Comparison of ENCODE assay signal across 8 cellular contexts in genomic region chr15:26260517-26261133, GRCh38.
DNase-seq lines count a peak whose midpoint lies in the region; ATAC-seq lines count a peak whose summit lies in the region.

No MANE protein-coding gene starts in this region.

- DNase-seq in activated CD4-positive, alpha-beta T cell treated with anti-CD3 and anti-CD28 coated beads for 24 hours (ENCODE audit: low read depth in 2 of 2): peak; percentile 7 to 10
- no peak for DNase-seq in activated CD4-positive, alpha-beta T cell treated with anti-CD3 and anti-CD28 coated beads for 1 hour
- DNase-seq in NCI-H526 (lab: John Stamatoyannopoulos, UW): peak; percentile 23 to 60
- peak; percentile 19 for DNase-seq in activated naive CD8-positive, alpha-beta T cell treated with anti-CD3 and anti-CD28 coated beads for 36 hours
- DNase-seq in iris pigment epithelial cell (ENCODE audit: low read depth): peak; percentile 11
- peak; percentile 2 for DNase-seq in stromal cell of bone marrow (ENCODE audit: low read depth)
- DNase-seq in 8988T: no peak

- H3K27me3 Mint-ChIP-seq in activated naive CD8-positive, alpha-beta T cell treated with anti-CD3 and anti-CD28 coated beads for 36 hours: peaks cover 12% of the 10 kb centered on the region

- H3K36me3 Mint-ChIP-seq in activated naive CD8-positive, alpha-beta T cell treated with anti-CD3 and anti-CD28 coated beads for 36 hours: no peaks in the 10 kb centered on the region

- no peaks in the 10 kb centered on the region for H3K9me3 Mint-ChIP-seq in activated naive CD8-positive, alpha-beta T cell treated with anti-CD3 and anti-CD28 coated beads for 36 hours

- H3K27ac Mint-ChIP-seq in activated naive CD8-positive, alpha-beta T cell treated with anti-CD3 and anti-CD28 coated beads for 36 hours: no peak overlapping the region

- H3K4me3 Mint-ChIP-seq in activated naive CD8-positive, alpha-beta T cell treated with anti-CD3 and anti-CD28 coated beads for 36 hours: no peak overlapping the region

- no peak for ATAC-seq in GM21529 (IDR thresholded peaks at IDR 0.05; ENCODE audit: unreplicated experiment)

- no peaks in the 10 kb centered on the region for H3K4me1 Mint-ChIP-seq in activated naive CD8-positive, alpha-beta T cell treated with anti-CD3 and anti-CD28 coated beads for 36 hours

Comparison
In these comparisons a context has a peak if more than half of its experiments do, and no peak if none do; other contexts are left out.
1. DNase-seq: peak in activated CD4-positive, alpha-beta T cell treated with anti-CD3 and anti-CD28 coated beads for 24 hours (2 of 2), NCI-H526 (2 of 2), activated naive CD8-positive, alpha-beta T cell treated with anti-CD3 and anti-CD28 coated beads for 36 hours (single experiment), iris pigment epithelial cell (single experiment) and stromal cell of bone marrow (single experiment); none in activated CD4-positive, alpha-beta T cell treated with anti-CD3 and anti-CD28 coated beads for 1 hour (single experiment) and 8988T (single experiment).